In the genomic region with DNA sequence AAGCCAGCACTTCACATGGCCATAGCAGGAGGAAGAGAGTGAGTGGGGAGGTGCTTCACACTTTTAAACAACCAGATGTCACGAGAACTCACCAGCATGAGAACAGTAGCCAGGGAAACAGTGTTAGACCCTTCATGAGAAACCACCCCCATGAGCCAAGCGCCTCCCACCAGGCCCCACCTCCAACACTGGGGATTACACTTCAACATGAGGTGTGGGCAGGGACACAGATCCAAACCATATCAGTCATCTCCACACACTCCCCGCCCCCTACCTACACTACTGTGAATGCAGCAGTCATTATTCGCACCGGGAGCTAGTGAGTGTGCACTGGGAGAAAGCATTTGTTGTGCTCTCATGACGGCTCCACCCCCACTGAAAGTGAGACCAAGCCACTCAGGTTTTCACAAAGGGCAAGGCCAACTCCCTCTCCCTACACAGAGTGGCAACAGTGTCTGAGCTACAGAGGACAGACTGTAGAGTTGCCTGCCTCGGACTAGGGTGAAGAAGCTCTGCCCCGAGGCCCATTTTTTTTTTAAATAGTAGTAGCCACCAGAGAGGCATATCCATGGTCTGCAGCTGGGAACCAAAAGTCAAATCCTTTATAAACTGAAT, we compare ENCODE assay signal across 21 cellular contexts.
A peak's percentile ranks its signal among the peaks of the same experiment; 100 is the strongest.
DNase-seq lines count a peak whose midpoint lies in the region; ATAC-seq, FAIRE-seq and TF ChIP-seq lines count a peak whose summit lies in the region.
"Had no signal": no experiment of that assay in that cellular context is flagged by ENCODE, and none has a peak within 500 bp of the region (broad histone marks: within the 10 kb centered on the region; RNA-seq: fewer than 3 reads in every experiment).

No MANE protein-coding gene starts in this region.

- no peaks in the 10 kb centered on the region for H3K36me3 ChIP-seq in MM.1S (replicated peaks; ENCODE audit: insufficient read depth, low read length)
- no peaks in the 10 kb centered on the region for H3K36me3 ChIP-seq in GM12878 (ENCODE audit: control insufficient read depth in 2 of 2, insufficient read depth in 2 of 2, low read length in 1 of 2)
- H3K36me3 ChIP-seq in mesendoderm (ENCODE audit: control insufficient read depth, insufficient read depth, low read length): no peaks in the 10 kb centered on the region
- H3K36me3 ChIP-seq: BE2C, HAP-1 had no signal

- H3K9me2 ChIP-seq in MM.1S (replicated peaks; ENCODE audit: insufficient read depth, low read length): no peaks in the 10 kb centered on the region

- TF ChIP-seq POLR2A in GM12878 (IDR thresholded peaks at IDR 0.05; ENCODE audit: low read depth, low read length): no peak
- no peak for TF ChIP-seq POLR2A in GM12891 (IDR thresholded peaks at IDR 0.05; ENCODE audit: low read depth, low read length)

- H3K4me3 ChIP-seq in MM.1S (ENCODE audit: low read length) (no peak overlapping the region), GM12878 (no peak overlapping the region), mesendoderm (ENCODE audit: low read length) (no peak overlapping the region)
- H3K4me3 ChIP-seq: HAP-1 had no signal

- SMC1A ChIA-PET in GM12878 (lab: Charles Lee; ENCODE audit: uncharacterized antibody, unreplicated experiment): interaction anchor here (0.8 to 1.3 kb wide), 8 partner anchors 12 to 572 kb away, joined by 3 to 4 read pairs (median 4); no protein-coding TSS in a partner anchor

- no peak overlapping the region for H2BK15ac ChIP-seq in mesendoderm (replicated peaks; ENCODE audit: low read depth)

- H4K8ac ChIP-seq in mesendoderm (ENCODE audit: low read depth, low read length): no peak overlapping the region

- no peak overlapping the region for H3K27ac ChIP-seq in MM.1S (ENCODE audit: low read length)
- no peak overlapping the region for H3K27ac ChIP-seq in GM12878 (ENCODE audit: control insufficient read depth, insufficient read depth)
- no peak overlapping the region for H3K27ac ChIP-seq in mesendoderm (ENCODE audit: low read depth, low read length)
- H3K27ac ChIP-seq: HL-60 had no signal

- no peaks in the 10 kb centered on the region for H3K79me2 ChIP-seq in MM.1S (ENCODE audit: low read length)
- H3K79me2 ChIP-seq in GM12878 (ENCODE audit: control insufficient read depth, insufficient read depth, low read length): no peaks in the 10 kb centered on the region
- H3K79me2 ChIP-seq in mesendoderm (ENCODE audit: control insufficient read depth, insufficient read depth, low read length): no peaks in the 10 kb centered on the region

- intact Hi-C loops in GM12878 (cut with micrococcal nuclease; ENCODE audit: unreplicated experiment): no loop called here

- TF ChIP-seq EP300 in GM12878 (IDR thresholded peaks at IDR 0.05; ENCODE audit: borderline replicate concordance in 1 of 2, control insufficient read depth in 1 of 2, low read depth in 2 of 2, low read length in 2 of 2): no peak

- H3K18ac ChIP-seq in mesendoderm (ENCODE audit: low read length): no peak overlapping the region

- H2AFZ ChIP-seq in MM.1S (ENCODE audit: low read length): no peak overlapping the region
- H2AFZ ChIP-seq in GM12878 (ENCODE audit: control insufficient read depth, low read depth, low read length): no peak overlapping the region

- in situ Hi-C loops in GM12878 (cut with MboI): no loop called here

- CTCF ChIA-PET in GM12878 (lab: Yijun Ruan, JAX): interaction anchor here (0.9 to 1.6 kb wide), 4 partner anchors 12 to 461 kb away, joined by 3 to 17 read pairs (median 4); no protein-coding TSS in a partner anchor

- RAD21 ChIA-PET in GM12878 (lab: Charles Lee; ENCODE audit: unreplicated experiment): interaction anchor here (0.9 to 1.5 kb wide), 4 partner anchors 12 to 115 kb away, joined by 3 to 8 read pairs (median 6); no protein-coding TSS in a partner anchor

- no peaks in the 10 kb centered on the region for H4K20me1 ChIP-seq in MM.1S (ENCODE audit: insufficient read depth, low read length)
- no peaks in the 10 kb centered on the region for H4K20me1 ChIP-seq in GM12878 (ENCODE audit: control insufficient read depth, insufficient read depth)

- no peak overlapping the region for H3K23ac ChIP-seq in mesendoderm (ENCODE audit: low read length)

- 14% methylated on average over 8 of the region's 8 CpGs for WGBS in GM12878 (ENCODE audit: insufficient coverage, insufficient replicate concordance, low lambda C conversion rate, missing lambda C conversion rate)
- WGBS in mesendoderm (ENCODE audit: extremely low coverage, insufficient coverage, low lambda C conversion rate): no CpG with 5 or more reads among the region's 8 CpGs

- H3K79me1 ChIP-seq in mesendoderm (ENCODE audit: low read length): no peaks in the 10 kb centered on the region

- no peaks in the 10 kb centered on the region for H3F3A ChIP-seq in MM.1S (ENCODE audit: insufficient read depth, low read length)

- BruUV-seq in GM12878 (replicated peaks; lab: Mats Ljungman, UMichigan): no TSS peak

- POLR2A ChIA-PET in GM12878 (lab: Charles Lee): no interaction called here

- no peak overlapping the region for H2BK120ac ChIP-seq in mesendoderm (ENCODE audit: low read depth, low read length)

- no peak overlapping the region for H4K5ac ChIP-seq in mesendoderm (ENCODE audit: low read length)

- DNase-seq in MM.1S (peak; percentile 11), GM12878 (ENCODE audit: low read depth, low spot score) (no peak), mesendoderm (peak; percentile 52), GM12891 (ENCODE audit: insufficient read length, low spot score) (no peak), GM19239 (ENCODE audit: insufficient read length, low spot score) (no peak), NCI-H69 (lab: John Stamatoyannopoulos, UW) (no peak)
- DNase-seq: ACHN; BE2C; C1 segment of cervical spinal cord; CD4-positive, CD25-positive, alpha-beta regulatory T cell; CD8-positive, alpha-beta memory T cell; COR-L47; DMS 273 treated with DMSO at 0.1 percent for 48 hours; DMS53; DND-41; EL had no signal

- H3K27me3 ChIP-seq in MM.1S (replicated peaks; ENCODE audit: insufficient read depth, low read length): no peaks in the 10 kb centered on the region
- no peaks in the 10 kb centered on the region for H3K27me3 ChIP-seq in GM12878 (replicated peaks in 1 of 2; ENCODE audit: control insufficient read depth in 2 of 2, insufficient read depth in 2 of 2, low read length in 1 of 2)
- H3K27me3 ChIP-seq in mesendoderm (ENCODE audit: insufficient read depth, low read length, poor library complexity): no peaks in the 10 kb centered on the region
- H3K27me3 ChIP-seq: BE2C had no signal

- TF ChIP-seq RAD21 in GM12878 (IDR thresholded peaks at IDR 0.05; ENCODE audit: insufficient read depth, low read depth, low read length): no peak

- H3K9ac ChIP-seq in MM.1S (ENCODE audit: low read length) (no peak overlapping the region), GM12878 (ENCODE audit: control insufficient read depth, insufficient read depth, low read length) (no peak overlapping the region), mesendoderm (ENCODE audit: low read length) (no peak overlapping the region)

- no peak for TF ChIP-seq CTCF in MM.1S (IDR thresholded peaks at IDR 0.05; ENCODE audit: low read length)
- no peak for TF ChIP-seq CTCF in GM12878 (IDR thresholded peaks at IDR 0.05 in 2 of 3, conservative IDR thresholded peaks at IDR 0.05 in 1 of 3; ENCODE audit: control insufficient read depth in 2 of 3, extremely low read depth in 1 of 3, insufficient read depth in 1 of 3, low read depth in 3 of 3, low read length in 3 of 3)

- ATAC-seq in GM12878: peak; percentile 65

- no peak overlapping the region for H3K4ac ChIP-seq in mesendoderm (ENCODE audit: low read depth, low read length)

- no peak overlapping the region for H3K56ac ChIP-seq in mesendoderm (ENCODE audit: low read length)

- H3K4me1 ChIP-seq in MM.1S (ENCODE audit: low read length): no peaks in the 10 kb centered on the region
- H3K4me1 ChIP-seq in GM12878 (ENCODE audit: control insufficient read depth, insufficient read depth, low read length): no peaks in the 10 kb centered on the region
- no peaks in the 10 kb centered on the region for H3K4me1 ChIP-seq in mesendoderm (ENCODE audit: control insufficient read depth, low read depth, low read length)
- H3K4me1 ChIP-seq: BE2C, HAP-1 had no signal

- H2AK5ac ChIP-seq in mesendoderm (ENCODE audit: low read length): no peak overlapping the region

- no peak overlapping the region for H3K4me2 ChIP-seq in MM.1S (ENCODE audit: low read depth, low read length)
- H3K4me2 ChIP-seq in GM12878 (ENCODE audit: control insufficient read depth, insufficient read depth): no peak overlapping the region
- no peak overlapping the region for H3K4me2 ChIP-seq in mesendoderm (ENCODE audit: low read length)

- no peaks in the 10 kb centered on the region for H3K9me3 ChIP-seq in MM.1S (replicated peaks; ENCODE audit: insufficient read depth, low read length)
- H3K9me3 ChIP-seq in GM12878 (replicated peaks; ENCODE audit: control insufficient read depth, insufficient read depth, low read length): no peaks in the 10 kb centered on the region; the same call in 2 of the 3 replicates
- H3K9me3 ChIP-seq: BE2C, HAP-1 had no signal

- FAIRE-seq in GM12878 (lab: Jason Lieb, UNC): no peak
- FAIRE-seq in GM12891 (lab: Jason Lieb, UNC): no peak
- no peak for FAIRE-seq in GM19239 (lab: Jason Lieb, UNC)
- FAIRE-seq: A204.1, GM12892, GM18507 had no signal

- no peak overlapping the region for H2BK5ac ChIP-seq in mesendoderm (ENCODE audit: low read length)

TF ChIP-seq in GM12878, 131 proteins besides CTCF, POLR2A, EP300 and RAD21 (continues in another document):
- TF ChIP-seq ZNF384 (IDR thresholded peaks at IDR 0.05; ENCODE audit: borderline replicate concordance, low read depth, low read length) (no peak), CBX3 (IDR thresholded peaks at IDR 0.05; ENCODE audit: borderline replicate concordance, low read depth) (no peak), EGR1 (IDR thresholded peaks at IDR 0.05; ENCODE audit: borderline replicate concordance in 1 of 2, low read depth in 2 of 2, low read length in 2 of 2) (no peak), FOXM1 (IDR thresholded peaks at IDR 0.05; ENCODE audit: low read depth, low read length) (no peak), TBL1XR1 (IDR thresholded peaks at IDR 0.05; ENCODE audit: low read depth, low read length) (no peak), SUZ12 (IDR thresholded peaks at IDR 0.05; ENCODE audit: unreplicated experiment) (no peak), BHLHE40 (IDR thresholded peaks at IDR 0.05; ENCODE audit: borderline replicate concordance in 1 of 2, low read depth in 2 of 2, low read length in 1 of 2) (no peak)

TF ChIP-seq in GM12891, 5 proteins besides CTCF, POLR2A, EP300 and RAD21:
- TF ChIP-seq POU2F2 (IDR thresholded peaks at IDR 0.05; ENCODE audit: low read depth, low read length) (no peak), POLR2AphosphoS5 (IDR thresholded peaks at IDR 0.05; ENCODE audit: low read depth, low read length) (no peak), PAX5 (IDR thresholded peaks at IDR 0.05; ENCODE audit: insufficient read depth, low read length, severe bottlenecking) (no peak), SPI1 (IDR thresholded peaks at IDR 0.05; ENCODE audit: low read depth, low read length) (no peak), TAF1 (IDR thresholded peaks at IDR 0.05; ENCODE audit: low read depth, low read length) (no peak)

Comparison
In these comparisons a context has a peak if more than half of its experiments do, and no peak if none do; other contexts are left out.
1. DNase-seq: peak in MM.1S (single experiment) and mesendoderm (single experiment); none in GM12878 (single experiment), GM12891 (single experiment), GM19239 (single experiment) and NCI-H69 (single experiment).